8 cellular contexts compared by ENCODE assay signal in the genomic region with DNA sequence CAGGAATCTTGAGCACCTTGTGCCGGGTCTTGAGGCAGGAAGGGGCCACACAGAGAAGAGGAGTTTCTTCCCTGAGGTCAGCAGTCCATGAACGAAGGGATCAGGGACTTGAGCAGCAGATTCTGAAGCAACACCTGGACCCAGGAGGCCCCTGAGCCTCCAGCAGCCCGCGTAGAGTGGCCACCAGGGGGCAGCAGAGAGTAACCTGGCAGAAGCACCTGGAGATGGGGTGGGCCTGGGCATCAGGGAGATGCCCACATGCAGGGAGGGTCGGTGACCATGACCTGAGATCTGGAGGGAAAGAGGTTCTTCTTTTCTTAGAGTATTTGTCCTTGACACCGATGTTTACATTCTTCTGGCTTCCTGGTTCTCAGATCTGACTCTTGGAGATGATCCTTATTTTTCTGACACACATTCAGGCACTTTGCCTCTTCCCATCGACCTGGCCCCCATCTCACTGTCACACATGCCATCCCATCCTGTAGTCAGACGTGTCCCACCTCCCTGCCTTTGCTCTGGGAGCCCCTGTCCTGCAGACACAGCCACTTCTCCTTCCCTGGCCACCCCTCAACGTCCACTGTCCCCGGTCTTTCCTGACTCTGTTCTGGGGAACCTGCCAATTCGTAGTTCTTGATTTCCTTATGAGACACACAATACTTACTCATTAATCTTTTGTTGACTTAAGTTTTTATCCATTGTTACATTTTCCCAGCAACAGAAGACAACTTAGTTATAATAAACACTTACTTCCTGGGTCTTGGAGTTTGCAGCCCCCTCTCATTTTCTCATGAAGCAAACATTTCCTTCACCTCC.
DNase-seq lines count a peak whose midpoint lies in the region; ATAC-seq and TF ChIP-seq lines count a peak whose summit lies in the region.

No MANE protein-coding gene starts in this region.

- TF ChIP-seq CTCF in foreskin fibroblast (IDR thresholded peaks at IDR 0.05; ENCODE audit: low read depth, low read length) (peak; percentile 91), psoas muscle (IDR thresholded peaks at IDR 0.05) (peak; percentile 98)

- H3K9me3 ChIP-seq in psoas muscle (no peaks in the 10 kb centered on the region), aorta (ENCODE audit: control insufficient read depth, low read length) (no peaks in the 10 kb centered on the region)

- H3K4me3 ChIP-seq in foreskin fibroblast (ENCODE audit: low read depth in 1 of 2, low read length in 2 of 2): no peak overlapping the region
- H3K4me3 ChIP-seq in psoas muscle: no peak overlapping the region
- H3K4me3 ChIP-seq in aorta (ENCODE audit: low read length in 2 of 2): no peak overlapping the region

- H3K4me1 ChIP-seq in psoas muscle (no peaks in the 10 kb centered on the region), aorta (ENCODE audit: control insufficient read depth in 1 of 2, insufficient read depth in 2 of 2, low read length in 2 of 2) (no peaks in the 10 kb centered on the region)

- H3K4me3 Mint-ChIP-seq in activated T-helper 1 cell treated with anti-CD3 and anti-CD28 coated beads, Interleukin-12 subunit alpha, Interleukin-12 subunit beta, Interleukin-2, Interleukin-4 antibody, amounts not matched to agents 30 ng/mL and 10 ng/mL and 1 ng/mL, durations not matched to agents 14 hours and 24 hours and 36 hours: no peak overlapping the region

- peak; percentile 21 for DNase-seq in NK-92 treated with Interleukin-12 subunit alpha and Interleukin-12 subunit beta, amount 100 ng/mL, for 24 hours (lab: John Stamatoyannopoulos, UW)
- DNase-seq in NK-92 (lab: John Stamatoyannopoulos, UW; ENCODE audit: unreplicated experiment) (no peak), OCI-M1 (lab: John Stamatoyannopoulos, UW) (peak; percentile 71), foreskin fibroblast (peak; percentile 45 to 58), psoas muscle (peak; percentile 47 to 70), aorta (peak; percentile 42 to 85), dedifferentiated amniotic fluid mesenchymal stem cell (ENCODE audit: extremely low spot score) (no peak)
- peak; percentile 56 for DNase-seq in activated T-helper 1 cell treated with anti-CD3 and anti-CD28 coated beads, Interleukin-12 subunit alpha, Interleukin-12 subunit beta, Interleukin-2, Interleukin-4 antibody, amounts not matched to agents 30 ng/mL and 10 ng/mL and 1 ng/mL, durations not matched to agents 14 hours and 24 hours and 36 hours (ENCODE audit: low spot score)

- H3K27ac ChIP-seq in psoas muscle (no peak overlapping the region), aorta (ENCODE audit: low read depth in 1 of 2, low read length in 2 of 2) (no peak overlapping the region)

- no peaks in the 10 kb centered on the region for H3K36me3 Mint-ChIP-seq in activated T-helper 1 cell treated with anti-CD3 and anti-CD28 coated beads, Interleukin-12 subunit alpha, Interleukin-12 subunit beta, Interleukin-2, Interleukin-4 antibody, amounts not matched to agents 30 ng/mL and 10 ng/mL and 1 ng/mL, durations not matched to agents 14 hours and 24 hours and 36 hours (ENCODE audit: low read depth)

- no peak overlapping the region for H3K27ac Mint-ChIP-seq in activated T-helper 1 cell treated with anti-CD3 and anti-CD28 coated beads, Interleukin-12 subunit alpha, Interleukin-12 subunit beta, Interleukin-2, Interleukin-4 antibody, amounts not matched to agents 30 ng/mL and 10 ng/mL and 1 ng/mL, durations not matched to agents 14 hours and 24 hours and 36 hours

- peaks cover 0 to 7% (median 0%) of the 10 kb centered on the region in 3 donors for H3K27me3 ChIP-seq in psoas muscle (ENCODE audit: insufficient read depth in 3 of 3, low read length in 2 of 3)
- no peaks in the 10 kb centered on the region for H3K27me3 ChIP-seq in aorta (ENCODE audit: control insufficient read depth in 1 of 2, insufficient read depth in 2 of 2, low read length in 1 of 2)

- H3K36me3 ChIP-seq in psoas muscle (ENCODE audit: insufficient read depth in 1 of 2, low read depth in 1 of 2): no peaks in the 10 kb centered on the region
- no peaks in the 10 kb centered on the region for H3K36me3 ChIP-seq in aorta (ENCODE audit: control insufficient read depth in 1 of 2, insufficient read depth in 2 of 2, low read length in 1 of 2)

- WGBS in psoas muscle, 3 donors: 23 to 28% (median 26%) methylated on average over 11 of the region's 11 CpGs
- 29 to 31% methylated on average over 11 of the region's 11 CpGs for WGBS in aorta, 2 donors

- H3K27me3 Mint-ChIP-seq in activated T-helper 1 cell treated with anti-CD3 and anti-CD28 coated beads, Interleukin-12 subunit alpha, Interleukin-12 subunit beta, Interleukin-2, Interleukin-4 antibody, amounts not matched to agents 30 ng/mL and 10 ng/mL and 1 ng/mL, durations not matched to agents 14 hours and 24 hours and 36 hours (ENCODE audit: insufficient read depth): peaks cover 11% of the 10 kb centered on the region

- intact Hi-C loops in activated T-helper 1 cell treated with anti-CD3 and anti-CD28 coated beads, Interleukin-12 subunit alpha, Interleukin-12 subunit beta, Interleukin-2, Interleukin-4 antibody, amounts not matched to agents 30 ng/mL and 10 ng/mL and 1 ng/mL, durations not matched to agents 14 hours and 24 hours and 36 hours (cut with micrococcal nuclease): loop anchor here (1.0 kb wide), 1 partner anchor 37 kb away; no protein-coding TSS in a partner anchor
- intact Hi-C loops in psoas muscle (cut with DNase I) (no loop called here), aorta (cut with DNase I) (no loop called here)

- no peaks in the 10 kb centered on the region for H3K9me3 Mint-ChIP-seq in activated T-helper 1 cell treated with anti-CD3 and anti-CD28 coated beads, Interleukin-12 subunit alpha, Interleukin-12 subunit beta, Interleukin-2, Interleukin-4 antibody, amounts not matched to agents 30 ng/mL and 10 ng/mL and 1 ng/mL, durations not matched to agents 14 hours and 24 hours and 36 hours

- ATAC-seq in psoas muscle: peak in 3 of 4 donors; percentile 54 to 76 (median 71)
- no peak for ATAC-seq in aorta (ENCODE audit: low FRiP score)

- H3K4me1 Mint-ChIP-seq in activated T-helper 1 cell treated with anti-CD3 and anti-CD28 coated beads, Interleukin-12 subunit alpha, Interleukin-12 subunit beta, Interleukin-2, Interleukin-4 antibody, amounts not matched to agents 30 ng/mL and 10 ng/mL and 1 ng/mL, durations not matched to agents 14 hours and 24 hours and 36 hours (ENCODE audit: low read depth): no peaks in the 10 kb centered on the region

Comparison
In these comparisons a context has a peak if more than half of its experiments do, and no peak if none do; other contexts are left out.
1. DNase-seq: peak in NK-92 treated with Interleukin-12 subunit alpha and Interleukin-12 subunit beta, amount 100 ng/mL, for 24 hours (single experiment), OCI-M1 (single experiment), activated T-helper 1 cell treated with anti-CD3 and anti-CD28 coated beads, Interleukin-12 subunit alpha, Interleukin-12 subunit beta, Interleukin-2, Interleukin-4 antibody, amounts not matched to agents 30 ng/mL and 10 ng/mL and 1 ng/mL, durations not matched to agents 14 hours and 24 hours and 36 hours (single experiment), foreskin fibroblast (2 of 2), psoas muscle (2 of 2) and aorta (2 of 2); none in NK-92 (single experiment) and dedifferentiated amniotic fluid mesenchymal stem cell (single experiment).